In the genomic region with DNA sequence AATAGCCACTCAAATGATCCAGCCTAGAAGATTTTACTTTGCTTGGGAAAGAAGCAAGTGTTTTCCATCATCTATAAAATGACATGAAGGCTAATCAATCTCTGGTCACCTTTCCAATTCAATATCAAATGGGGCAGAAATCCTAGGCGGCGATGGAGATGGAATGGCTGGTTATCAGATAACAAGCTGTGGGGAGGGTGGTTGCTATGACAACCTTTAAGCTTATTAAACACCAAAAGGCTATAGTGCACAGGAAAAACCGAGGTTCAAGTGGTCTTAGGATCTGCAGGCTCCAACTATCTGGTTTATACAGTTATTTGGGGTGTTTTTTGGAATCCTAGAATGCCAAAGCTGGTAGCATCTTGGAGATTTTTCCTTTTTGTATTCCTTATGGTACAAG, we compare ENCODE assay signal across 26 cellular contexts. TPM values are rescaled to one million over a fixed set of nuclear protein-coding genes. Genes with fewer than 3 reads are reported as not detected.
A peak's percentile ranks its signal among the peaks of the same experiment; 100 is the strongest.
DNase-seq lines count a peak whose midpoint lies in the region; ATAC-seq and TF ChIP-seq lines count a peak whose summit lies in the region.
"Had no signal": no experiment of that assay in that cellular context is flagged by ENCODE, and none has a peak within 500 bp of the region (broad histone marks: within the 10 kb centered on the region; RNA-seq: fewer than 3 reads in every experiment).

No MANE protein-coding gene starts in this region.

- no peaks in the 10 kb centered on the region for H3K36me3 ChIP-seq in esophagus muscularis mucosa
- H3K36me3 ChIP-seq: BLaER1, SJSA1 had no signal

- TF ChIP-seq CTCF in esophagus muscularis mucosa (IDR thresholded peaks at IDR 0.05) = no peak

- DNase-seq in DMS 273 (lab: John Stamatoyannopoulos, UW; ENCODE audit: unreplicated experiment) (peak; percentile 13), DMS 273 treated with DMSO at 0.1 percent for 48 hours (lab: John Stamatoyannopoulos, UW) (no peak), NCI-H82 (lab: John Stamatoyannopoulos, UW) (peak; percentile 55), NCI-H82 treated with DMSO at 0.1 percent for 48 hours (lab: John Stamatoyannopoulos, UW; ENCODE audit: unreplicated experiment) (no peak), esophagus muscularis mucosa (ENCODE audit: extremely low spot score) (peak; percentile 26), caudate nucleus (lab: John Stamatoyannopoulos, UW) (no peak)
- DNase-seq: ACHN; CD4-positive, alpha-beta T cell; COR-L47; EL; GF-D8; IMR-90; NCI-H1105; NCI-H1694; NCI-H2107; NCI-H526 treated with DMSO at 0.1 percent for 48 hours; OCI-M1; T-helper 17 cell had no signal

- ATAC-seq in activated CD4-positive, CD25-positive, alpha-beta regulatory T cell treated with anti-CD3 and anti-CD28 coated beads, Interleukin-2, amount 50 U/mL, for 24 hours = no peak
- ATAC-seq in HG03025 (IDR thresholded peaks at IDR 0.05; ENCODE audit: low FRiP score, unreplicated experiment) = no peak
- ATAC-seq: HCT116, Right ventricle myocardium inferior, T-helper 17 cell had no signal

- no peak for TF ChIP-seq EP300 in esophagus muscularis mucosa (IDR thresholded peaks at IDR 0.05)

- no peaks in the 10 kb centered on the region for H3K9me3 ChIP-seq in esophagus muscularis mucosa
- H3K9me3 ChIP-seq: BLaER1, SJSA1 had no signal

- no peak overlapping the region for H3K4me3 ChIP-seq in esophagus muscularis mucosa
- H3K4me3 ChIP-seq: BLaER1, SJSA1 had no signal

- 29% methylated on average over 3 of the region's 3 CpGs for WGBS in esophagus muscularis mucosa

- H3K27me3 ChIP-seq in esophagus muscularis mucosa = peaks cover 0 to 49% (median 0%) of the 10 kb centered on the region in 4 donors
- H3K27me3 ChIP-seq: BLaER1 had no signal

- H3K27ac ChIP-seq in esophagus muscularis mucosa (replicated peaks in 1 of 4) (no peak overlapping the region), caudate nucleus (ENCODE audit: low read depth, low read length) (no peak overlapping the region)
- H3K27ac ChIP-seq: 22Rv1, BLaER1, SJSA1 had no signal

- H3K4me1 ChIP-seq in esophagus muscularis mucosa = no peaks in the 10 kb centered on the region
- H3K4me1 ChIP-seq: BLaER1, SJSA1 had no signal

- intact Hi-C loops in esophagus muscularis mucosa (cut with DNase I) = no loop called here

- no peak for TF ChIP-seq POLR2A in esophagus muscularis mucosa (IDR thresholded peaks at IDR 0.05; ENCODE audit: low read depth)

RNA-seq across cellular contexts. Expression of a gene that starts 13.9 kb away (rescaled TPM):
- not detected for total RNA-seq in esophagus muscularis mucosa
- total RNA-seq: CD4-positive, alpha-beta T cell; H1; IMR-90; Right ventricle myocardium inferior; SJSA1; T-helper 17 cell had no signal

Comparison
In these comparisons a context has a peak if more than half of its experiments do, and no peak if none do; other contexts are left out.
1. DNase-seq: peak in DMS 273 (single experiment), NCI-H82 (single experiment) and esophagus muscularis mucosa (single experiment); none in DMS 273 treated with DMSO at 0.1 percent for 48 hours (single experiment), NCI-H82 treated with DMSO at 0.1 percent for 48 hours (single experiment) and caudate nucleus (0 of 61).